ENCODE assay signal across 16 cellular contexts in the genomic region with DNA sequence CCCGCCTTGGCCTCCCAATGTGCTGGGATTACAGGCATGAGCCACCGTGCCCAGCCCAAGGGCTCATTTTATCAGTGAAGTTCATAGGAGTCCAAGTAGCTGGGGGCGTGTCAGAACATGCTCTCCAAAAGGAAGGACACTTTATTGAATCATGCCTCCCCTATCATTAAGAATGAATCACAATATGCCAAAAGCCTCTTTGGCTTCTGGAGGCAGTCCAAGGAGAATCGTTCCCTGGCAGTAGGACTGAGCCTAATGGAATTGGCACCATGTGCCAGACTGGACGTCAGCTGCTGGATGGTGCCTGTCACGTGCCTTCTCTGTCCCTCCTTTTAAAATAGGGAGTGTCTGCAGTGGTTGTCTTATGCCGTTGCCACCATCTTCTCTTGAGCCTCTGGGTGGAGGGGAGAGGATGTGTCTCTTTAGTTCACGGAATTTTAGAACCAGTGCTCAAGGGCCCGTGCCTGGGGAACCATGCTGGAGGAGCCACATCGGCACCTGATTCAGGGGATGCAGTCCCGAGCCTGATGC.
DNase-seq lines count a peak whose midpoint lies in the region; ATAC-seq, FAIRE-seq and TF ChIP-seq lines count a peak whose summit lies in the region.
"Had no signal": no experiment of that assay in that cellular context is flagged by ENCODE, and none has a peak within 500 bp of the region (broad histone marks: within the 10 kb centered on the region; RNA-seq: fewer than 3 reads in every experiment).

No MANE protein-coding gene starts in this region.

- no peak for DNase-seq in HCT116 (ENCODE audit: low read depth, low spot score)
- peak; percentile 51 for DNase-seq in NCI-H2029 treated with DMSO at 0.1 percent for 48 hours (lab: John Stamatoyannopoulos, UW)
- peak; percentile 86 for DNase-seq in mammary epithelial cell
- DNase-seq in myocyte (ENCODE audit: low read depth), result peak; percentile 48
- DNase-seq in tibial nerve (ENCODE audit: low spot score in 2 of 2), result no peak
- no peak for DNase-seq in RCC 7860 (ENCODE audit: low spot score)
- DNase-seq: activated CD8-positive, alpha-beta T cell treated with anti-CD3 and anti-CD28 coated beads, Interleukin-2, amount 10 ng/mL, durations not matched to agents 7 days and 5 days; anterior cingulate cortex; colonic mucosa; NCI-H187 treated with DMSO at 0.1 percent for 48 hours; small intestine; stimulated activated naive B cell treated with anti-CD40 and anti-IgM and Interleukin-4, amounts not matched to agents 10 μg/mL and 1 μg/mL and 100 μg/mL, for 72 hours had no signal

- no peak overlapping the region for H3K27ac ChIP-seq in HCT116 (ENCODE audit: low read depth, low read length)
- no peak overlapping the region for H3K27ac ChIP-seq in mammary epithelial cell (ENCODE audit: insufficient read depth, low read depth, low read length)
- no peak overlapping the region for H3K27ac ChIP-seq in tibial nerve
- H3K27ac ChIP-seq: colonic mucosa, ovary, SJSA1 had no signal

- no peak for FAIRE-seq in RCC 7860 (lab: Jason Lieb, UNC)
- FAIRE-seq: H54, small intestine had no signal

- WGBS in mammary epithelial cell (ENCODE audit: low coverage, missing lambda C conversion rate), result 45% methylated on average over 10 of the region's 11 CpGs
- 86 to 90% methylated on average over 11 of the region's 11 CpGs for WGBS in tibial nerve, 2 donors

- in situ Hi-C loops in mammary epithelial cell (cut with MboI; ENCODE audit: low sequenced_read_pairs in 2 of 2), result no loop called here

- no peak for TF ChIP-seq POLR2A in HCT116 (IDR thresholded peaks at IDR 0.05; ENCODE audit: borderline replicate concordance, extremely low read depth, insufficient read depth, insufficient read length)
- TF ChIP-seq POLR2A in tibial nerve (IDR thresholded peaks at IDR 0.05), result no peak

- H3K9me2 ChIP-seq in HCT116 (ENCODE audit: insufficient read depth), result no peaks in the 10 kb centered on the region

- TF ChIP-seq EP300 in tibial nerve (IDR thresholded peaks at IDR 0.05), result no peak

- ATAC-seq in HCT116, result no peak; the same call in 1 of the 2 replicates
- ATAC-seq in HG03457 (IDR thresholded peaks at IDR 0.05; ENCODE audit: unreplicated experiment), result no peak
- ATAC-seq: activated CD8-positive, alpha-beta T cell treated with anti-CD3 and anti-CD28 coated beads, Interleukin-2, amount 10 ng/mL, durations not matched to agents 7 days and 5 days; stimulated activated naive B cell treated with anti-CD40 and anti-IgM and Interleukin-4, amounts not matched to agents 10 μg/mL and 1 μg/mL and 100 μg/mL, for 72 hours had no signal

- no peaks in the 10 kb centered on the region for H3K4me1 ChIP-seq in HCT116 (ENCODE audit: control insufficient read depth in 1 of 2, insufficient read depth in 2 of 2, low read length in 2 of 2)
- H3K4me1 ChIP-seq in mammary epithelial cell (ENCODE audit: insufficient read depth, low read length), result peaks cover 12% of the 10 kb centered on the region
- H3K4me1 ChIP-seq in tibial nerve, result no peaks in the 10 kb centered on the region
- H3K4me1 ChIP-seq: colonic mucosa, SJSA1 had no signal

- dilution Hi-C loops in mammary epithelial cell (cut with HindIII; ENCODE audit: low sequenced_read_pairs), result no loop called here

- H3K27me3 ChIP-seq in HCT116 (ENCODE audit: insufficient read depth, low read length) (no peaks in the 10 kb centered on the region), mammary epithelial cell (ENCODE audit: insufficient read depth, low read length) (no peaks in the 10 kb centered on the region), tibial nerve (no peaks in the 10 kb centered on the region)
- H3K27me3 ChIP-seq: colonic mucosa, ovary, SJSA1 had no signal

- no peaks in the 10 kb centered on the region for H3K36me3 ChIP-seq in HCT116 (ENCODE audit: control insufficient read depth in 1 of 2, insufficient read depth in 2 of 2, low read length in 2 of 2)
- H3K36me3 ChIP-seq in mammary epithelial cell (ENCODE audit: insufficient read depth, low read length), result no peaks in the 10 kb centered on the region
- H3K36me3 ChIP-seq in tibial nerve, result no peaks in the 10 kb centered on the region
- H3K36me3 ChIP-seq: colonic mucosa, ovary, SJSA1 had no signal

- H3K4me3 ChIP-seq in HCT116 (replicated peaks in 1 of 2; ENCODE audit: low read depth in 1 of 2, low read length in 2 of 2) (no peak overlapping the region), mammary epithelial cell (replicated peaks in 1 of 3; ENCODE audit: insufficient read depth in 1 of 3, low read depth in 2 of 3, low read length in 3 of 3) (no peak overlapping the region), tibial nerve (no peak overlapping the region)
- H3K4me3 ChIP-seq: colonic mucosa, ovary, SJSA1 had no signal

- CTCF ChIA-PET in HCT116 (lab: Charles Lee), result no interaction called here
- CTCF ChIA-PET in mammary epithelial cell (lab: Charles Lee; ENCODE audit: low non-redundant PET), result no interaction called here

- H3K4me2 ChIP-seq in HCT116 (ENCODE audit: low read length) (no peak overlapping the region), mammary epithelial cell (ENCODE audit: insufficient read depth, low read depth, low read length) (no peak overlapping the region)

- H3K9me3 ChIP-seq in HCT116 (ENCODE audit: control insufficient read depth in 1 of 2, insufficient read depth in 1 of 2, low read depth in 1 of 2, low read length in 2 of 2) (no peaks in the 10 kb centered on the region), mammary epithelial cell (replicated peaks; ENCODE audit: insufficient read depth, low read length) (no peaks in the 10 kb centered on the region), tibial nerve (no peaks in the 10 kb centered on the region)
- H3K9me3 ChIP-seq: colonic mucosa, ovary, SJSA1 had no signal

- intact Hi-C loops in HCT116 (cut with micrococcal nuclease) (no loop called here), mammary epithelial cell (cut with micrococcal nuclease) (no loop called here)

- TF ChIP-seq CTCF in HCT116 (IDR thresholded peaks at IDR 0.05 in 2 of 3, conservative IDR thresholded peaks at IDR 0.05 in 1 of 3; ENCODE audit: borderline replicate concordance in 1 of 3, insufficient read depth in 1 of 3, low read depth in 2 of 3, low read length in 2 of 3) (no peak), mammary epithelial cell (conservative IDR thresholded peaks at IDR 0.05 in 1 of 2, IDR thresholded peaks at IDR 0.05 in 1 of 2; ENCODE audit: extremely low read depth in 1 of 2, insufficient read depth in 1 of 2, low read depth in 1 of 2, low read length in 2 of 2) (no peak), tibial nerve (IDR thresholded peaks at IDR 0.05) (no peak)

- H3K9ac ChIP-seq in HCT116 (ENCODE audit: low read length), result no peak overlapping the region
- H3K9ac ChIP-seq in mammary epithelial cell (ENCODE audit: insufficient read depth, low read length), result no peak overlapping the region

- H2AFZ ChIP-seq in HCT116 (ENCODE audit: low read depth, low read length, poor library complexity, severe bottlenecking), result no peak overlapping the region
- H2AFZ ChIP-seq in mammary epithelial cell (ENCODE audit: low read depth, low read length), result no peak overlapping the region

- TF ChIP-seq RAD21 in HCT116 (IDR thresholded peaks at IDR 0.05; ENCODE audit: low read depth), result no peak

- H4K20me1 ChIP-seq in HCT116 (ENCODE audit: insufficient read depth) (no peaks in the 10 kb centered on the region), mammary epithelial cell (ENCODE audit: insufficient read depth, low read length) (no peaks in the 10 kb centered on the region)

- H3K79me2 ChIP-seq in HCT116 (ENCODE audit: insufficient read depth, low read length) (no peaks in the 10 kb centered on the region), mammary epithelial cell (ENCODE audit: insufficient read depth, low read length) (no peaks in the 10 kb centered on the region)

- POLR2A ChIA-PET in HCT116 (lab: Charles Lee), result no interaction called here

- BruUV-seq in HCT116 (replicated peaks; lab: Mats Ljungman, UMichigan) (no TSS peak), mammary epithelial cell (replicated peaks; lab: Mats Ljungman, UMichigan) (no TSS peak)

- RAD21 ChIA-PET in HCT116 (lab: Charles Lee; ENCODE audit: low non-redundant PET in 1 of 2, low total read pairs in 2 of 2, uncharacterized antibody in 2 of 2, unreplicated experiment in 2 of 2), result no interaction called here

TF ChIP-seq in HCT116, 20 proteins besides CTCF, POLR2A, EP300 and RAD21:
- TF ChIP-seq ELF1 (IDR thresholded peaks at IDR 0.05; ENCODE audit: borderline replicate concordance, low read depth), result no peak
- TF ChIP-seq, protein P1, sequence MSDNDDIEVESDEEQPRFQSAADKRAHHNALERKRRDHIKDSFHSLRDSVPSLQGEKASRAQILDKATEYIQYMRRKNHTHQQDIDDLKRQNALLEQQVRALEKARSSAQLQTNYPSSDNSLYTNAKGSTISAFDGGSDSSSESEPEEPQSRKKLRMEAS (IDR thresholded peaks at IDR 0.05), result 0 out of 2 replicates have a peak, but pooled peaks have one; percentile 16
- no peak for TF ChIP-seq CBX3 (IDR thresholded peaks at IDR 0.05; ENCODE audit: low read depth)
- no peak for TF ChIP-seq SP1 (IDR thresholded peaks at IDR 0.05; ENCODE audit: low read depth)
TF ChIP-seq in HCT116: peak in this region for 1.

Comparison
In these comparisons a context has a peak if more than half of its experiments do, and no peak if none do; other contexts are left out.
1. DNase-seq: peak in NCI-H2029 treated with DMSO at 0.1 percent for 48 hours (single experiment), mammary epithelial cell (single experiment) and myocyte (single experiment); none in HCT116 (single experiment), tibial nerve (0 of 2) and RCC 7860 (single experiment).